8 cellular contexts compared by ENCODE assay signal in the genomic region with DNA sequence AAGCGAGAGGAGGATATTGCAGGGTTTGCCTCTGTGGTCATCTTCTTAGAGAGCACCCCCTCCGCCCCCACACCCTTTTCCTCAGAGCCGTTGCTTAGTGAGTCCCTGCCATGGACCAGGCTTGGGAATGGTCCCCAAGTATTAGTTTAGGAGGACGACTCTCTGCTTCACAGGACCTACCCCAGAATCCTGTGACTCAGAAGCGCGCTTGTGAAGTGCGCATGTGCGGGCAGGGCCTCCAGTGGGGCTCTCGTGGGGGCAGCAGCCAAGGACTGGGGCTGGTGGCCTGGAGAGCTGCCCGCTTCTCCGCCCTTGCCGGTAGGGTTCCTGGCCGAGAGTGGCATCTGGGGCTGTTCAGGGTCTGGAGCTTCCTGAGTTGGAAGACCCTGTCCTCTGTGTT. TPM values are rescaled to one million over a fixed set of nuclear protein-coding genes. Genes with fewer than 3 reads are reported as not detected.
DNase-seq lines count a peak whose midpoint lies in the region; ATAC-seq and TF ChIP-seq lines count a peak whose summit lies in the region.

No MANE protein-coding gene starts in this region.

- no peaks in the 10 kb centered on the region for H3K36me3 ChIP-seq in esophagus (ENCODE audit: control insufficient read depth in 2 of 2, insufficient read depth in 2 of 2, low read length in 1 of 2)
- no peaks in the 10 kb centered on the region for H3K36me3 ChIP-seq in parathyroid adenoma (ENCODE audit: control insufficient read depth, insufficient read depth, low read length)

- H2AFZ ChIP-seq in parathyroid adenoma, result peak overlapping the region; percentile 45

- H3K9me3 ChIP-seq in esophagus (ENCODE audit: control insufficient read depth in 2 of 2, insufficient read depth in 1 of 2, low read depth in 1 of 2, low read length in 1 of 2) (no peaks in the 10 kb centered on the region), parathyroid adenoma (ENCODE audit: control insufficient read depth, low read length) (no peaks in the 10 kb centered on the region)

- 56 to 65% methylated on average over 13 of the region's 13 CpGs for WGBS in esophagus, 2 donors

- H3K4me1 ChIP-seq in esophagus (ENCODE audit: control insufficient read depth in 2 of 2, insufficient read depth in 2 of 2, low read length in 1 of 2) (peaks cover 3 to 4% of the 10 kb centered on the region in 2 donors), parathyroid adenoma (peaks cover 4% of the 10 kb centered on the region)

- H3K27ac ChIP-seq in esophagus (ENCODE audit: low read depth in 2 of 2, low read length in 1 of 2) (peak overlapping the region; percentile 34 to 78), parathyroid adenoma (peak overlapping the region; percentile 70)

- peak overlapping the region; percentile 50 for H3K4me2 ChIP-seq in parathyroid adenoma (ENCODE audit: low read length)

- ATAC-seq in HG02763 (IDR thresholded peaks at IDR 0.05; ENCODE audit: unreplicated experiment) (no peak), HG03354 (IDR thresholded peaks at IDR 0.05; ENCODE audit: poor library complexity, severe bottlenecking, unreplicated experiment) (no peak), GM18858 (IDR thresholded peaks at IDR 0.05; ENCODE audit: unreplicated experiment) (no peak)

- no peak overlapping the region for H3K9ac ChIP-seq in parathyroid adenoma

- H3K4me3 ChIP-seq in GM12865 (ENCODE audit: low read depth, low read length), result peak overlapping the region; percentile 47
- H3K4me3 ChIP-seq in esophagus (ENCODE audit: low read depth in 1 of 2, low read length in 2 of 2), result peak overlapping the region; percentile 36 to 39
- H3K4me3 ChIP-seq in parathyroid adenoma (ENCODE audit: low read depth, low read length), result no peak overlapping the region

- no peak for TF ChIP-seq CTCF in GM12865 (IDR thresholded peaks at IDR 0.05; ENCODE audit: insufficient read depth, low read depth, low read length, missing control alignments)
- no peak for TF ChIP-seq CTCF in parathyroid adenoma (IDR thresholded peaks at IDR 0.05)

- peaks cover 4% of the 10 kb centered on the region for H3K79me2 ChIP-seq in parathyroid adenoma

- DNase-seq in GM12865 (ENCODE audit: low read depth) (no peak), SW480 (ENCODE audit: low spot score) (peak; percentile 51), glomerular visceral epithelial cell (ENCODE audit: extremely low spot score) (no peak)

- H3K27me3 ChIP-seq in esophagus (ENCODE audit: control insufficient read depth in 1 of 2, insufficient read depth in 2 of 2, low read length in 2 of 2), result no peaks in the 10 kb centered on the region
- H3K27me3 ChIP-seq in parathyroid adenoma (ENCODE audit: control insufficient read depth, insufficient read depth, low read length), result no peaks in the 10 kb centered on the region

RNA-seq across cellular contexts. Expression of a gene that starts 37.3 kb away (rescaled TPM):
- 100 to 1,000 TPM; 148 to 171 TPM for polyA plus RNA-seq in esophagus

RNA-seq across cellular contexts. Expression of a gene that starts 59.4 kb away (rescaled TPM):
- polyA plus RNA-seq in esophagus, result under 1 TPM; 0.31 to 0.48 TPM
